10 cellular contexts compared by ENCODE assay signal in the genomic region with DNA sequence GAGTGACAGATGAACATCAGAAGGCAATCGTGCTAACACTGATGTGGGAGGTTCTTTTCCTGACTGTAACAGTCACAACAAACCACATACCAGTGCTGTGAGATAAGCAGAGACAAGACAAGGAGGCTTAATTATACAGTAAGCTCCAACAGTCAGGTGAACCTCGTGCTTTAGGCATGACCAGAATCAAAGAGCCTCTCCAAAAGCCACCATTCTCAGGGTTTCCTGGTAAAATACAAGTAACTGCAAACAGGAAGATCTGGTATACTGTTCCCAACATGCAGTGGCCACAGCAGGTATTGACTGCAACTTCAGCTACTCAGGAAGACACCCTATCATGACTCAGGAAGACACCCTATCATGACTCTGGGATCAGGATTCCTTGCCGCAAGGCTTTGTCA. TPM values are rescaled to one million over a fixed set of nuclear protein-coding genes. Genes with fewer than 3 reads are reported as not detected.
A peak's percentile ranks its signal among the peaks of the same experiment; 100 is the strongest.
DNase-seq lines count a peak whose midpoint lies in the region; ATAC-seq and TF ChIP-seq lines count a peak whose summit lies in the region.
"Had no signal": no experiment of that assay in that cellular context is flagged by ENCODE, and none has a peak within 500 bp of the region (broad histone marks: within the 10 kb centered on the region; RNA-seq: fewer than 3 reads in every experiment).

No MANE protein-coding gene starts in this region.

- TF ChIP-seq CTCF in choroid plexus epithelial cell (conservative IDR thresholded peaks at IDR 0.05; ENCODE audit: low read depth, low read length) (no peak), nephron (IDR thresholded peaks at IDR 0.05; ENCODE audit: unreplicated experiment in 3 of 3) (no peak)

- intact Hi-C loops in CD4-positive, alpha-beta memory T cell (cut with micrococcal nuclease), result no loop called here

- H3K9me3 Mint-ChIP-seq in nephron, result no peaks in the 10 kb centered on the region
- H3K9me3 Mint-ChIP-seq in CD4-positive, alpha-beta memory T cell, result no peaks in the 10 kb centered on the region

- peak; percentile 21 for DNase-seq in SIG-M5 treated with dmso at 0.1 percent for 504 hours (lab: John Stamatoyannopoulos, UW; ENCODE audit: unreplicated experiment)
- no peak for DNase-seq in SIG-M5 (lab: John Stamatoyannopoulos, UW)
- DNase-seq in KBM-7, result peak; percentile 80
- DNase-seq in choroid plexus epithelial cell (ENCODE audit: low read depth), result peak; percentile 11
- no peak for DNase-seq in CD4-positive, alpha-beta memory T cell
- no peak for DNase-seq in NOMO-1 (lab: John Stamatoyannopoulos, UW; ENCODE audit: unreplicated experiment in 2 of 2)
- DNase-seq: activated T-cell treated with anti-CD3 and anti-CD28 coated beads, Interleukin-2, amount 50 U/mL, for 48 hours; transverse colon had no signal

- no peaks in the 10 kb centered on the region for H3K27me3 ChIP-seq in CD4-positive, alpha-beta memory T cell (ENCODE audit: insufficient read depth, low read length)
- H3K27me3 ChIP-seq: transverse colon had no signal

- POLR2A ChIA-PET in CD4-positive, alpha-beta memory T cell (lab: Charles Lee; ENCODE audit: partially characterized antibody), result no interaction called here

- H3K4me3 ChIP-seq in choroid plexus epithelial cell (ENCODE audit: low read depth, low read length), result no peak overlapping the region
- H3K4me3 ChIP-seq in CD4-positive, alpha-beta memory T cell (ENCODE audit: low read length in 2 of 2), result no peak overlapping the region
- H3K4me3 ChIP-seq: transverse colon had no signal

- no peaks in the 10 kb centered on the region for H3K9me3 ChIP-seq in CD4-positive, alpha-beta memory T cell (ENCODE audit: control insufficient read depth in 1 of 2, low read length in 2 of 2)
- H3K9me3 ChIP-seq: transverse colon had no signal

- peaks cover 15% of the 10 kb centered on the region for H3K36me3 Mint-ChIP-seq in nephron (ENCODE audit: low read depth)
- no peaks in the 10 kb centered on the region for H3K36me3 Mint-ChIP-seq in CD4-positive, alpha-beta memory T cell

- in situ Hi-C loops in KBM-7 (cut with MboI; ENCODE audit: low pct_unique_long_range_greater_than_20kb, low sequenced_read_pairs), result no loop called here

- H3K27me3 Mint-ChIP-seq in nephron (ENCODE audit: low read depth), result peaks cover 4% of the 10 kb centered on the region
- peaks cover 11 to 14% of the 10 kb centered on the region in 2 donors for H3K27me3 Mint-ChIP-seq in CD4-positive, alpha-beta memory T cell

- CTCF ChIA-PET in CD4-positive, alpha-beta memory T cell (lab: Charles Lee; ENCODE audit: partially characterized antibody), result interaction anchor here (1.9 to 7.5 kb wide), 4 partner anchors 9 to 197 kb away, joined by 6 to 86 read pairs (median 36); no protein-coding TSS in a partner anchor

- H3K27ac Mint-ChIP-seq in nephron, result peak overlapping the region; percentile 13 to 71 (median 46)
- H3K27ac Mint-ChIP-seq in CD4-positive, alpha-beta memory T cell, result no peak overlapping the region

- H3K27ac ChIP-seq in CD4-positive, alpha-beta memory T cell (ENCODE audit: low read depth, low read length), result no peak overlapping the region
- H3K27ac ChIP-seq: transverse colon had no signal

- H3K36me3 ChIP-seq in CD4-positive, alpha-beta memory T cell (ENCODE audit: insufficient read depth, low read length), result no peaks in the 10 kb centered on the region
- H3K36me3 ChIP-seq: transverse colon had no signal

- H3K4me1 Mint-ChIP-seq in nephron, result peaks cover 11% of the 10 kb centered on the region
- peaks cover 0 to 8% (median 1%) of the 10 kb centered on the region in 4 donors for H3K4me1 Mint-ChIP-seq in CD4-positive, alpha-beta memory T cell

- no peak for ATAC-seq in GM21381 (IDR thresholded peaks at IDR 0.05; ENCODE audit: unreplicated experiment)

- no peaks in the 10 kb centered on the region for H3K4me1 ChIP-seq in CD4-positive, alpha-beta memory T cell (ENCODE audit: insufficient read depth, low read length)

- no peak overlapping the region for H3K4me3 Mint-ChIP-seq in nephron
- H3K4me3 Mint-ChIP-seq in CD4-positive, alpha-beta memory T cell, result no peak overlapping the region

RNA-seq across cellular contexts. Expression of gene GTF2A1, which starts 47.3 kb away (rescaled TPM):
- total RNA-seq in CD4-positive, alpha-beta memory T cell, result 10 to 100 TPM; 34.2 to 40.8 TPM
- 10 to 100 TPM in 1 of 2 donors, 1 to 10 TPM in 1; 8.9 to 11.1 TPM for polyA plus RNA-seq in CD4-positive, alpha-beta memory T cell

Comparison
In these comparisons a context has a peak if more than half of its experiments do, and no peak if none do; other contexts are left out.
1. DNase-seq: peak in SIG-M5 treated with dmso at 0.1 percent for 504 hours (single experiment), KBM-7 (single experiment) and choroid plexus epithelial cell (single experiment); none in SIG-M5 (single experiment), CD4-positive, alpha-beta memory T cell (0 of 5) and NOMO-1 (0 of 2).
2. H3K27ac Mint-ChIP-seq: peak in nephron (3 of 3); none in CD4-positive, alpha-beta memory T cell (0 of 7).